Comparison of ENCODE assay signal across 1 cellular context in the genomic region with DNA sequence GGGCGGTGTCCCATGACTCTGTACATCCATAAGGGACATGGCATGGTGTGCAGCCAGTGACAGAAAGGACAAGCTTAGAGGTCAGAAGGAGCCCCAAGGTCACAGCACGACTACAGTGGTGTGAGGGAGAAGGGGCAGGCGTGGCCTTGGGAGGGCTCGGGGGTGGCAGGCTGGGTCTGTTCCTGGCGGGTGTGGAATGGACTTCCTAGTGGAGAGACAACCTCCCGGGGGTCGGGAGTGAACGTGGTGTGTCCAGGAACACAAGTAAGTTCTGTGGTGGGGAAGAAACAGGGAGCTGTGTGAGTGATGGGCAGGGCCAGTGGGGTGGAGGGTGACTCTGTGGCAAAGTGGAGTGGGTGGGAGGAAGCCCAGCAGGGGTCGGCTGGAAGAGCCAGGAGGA.
TF ChIP-seq lines count a peak whose summit lies in the region.

No MANE protein-coding gene starts in this region.

TF ChIP-seq in H1, 55 proteins besides CTCF, POLR2A, EP300 and RAD21:
- TF ChIP-seq GTF2F1 (IDR thresholded peaks at IDR 0.05; ENCODE audit: borderline replicate concordance, low read depth, low read length) (no peak), HDAC6 (IDR thresholded peaks at IDR 0.05; ENCODE audit: low read depth, low read length) (no peak), CBX5 (IDR thresholded peaks at IDR 0.05; ENCODE audit: low read depth, low read length) (no peak), POLR2AphosphoS5 (IDR thresholded peaks at IDR 0.05; ENCODE audit: low read depth, low read length) (no peak), BACH1 (IDR thresholded peaks at IDR 0.05; ENCODE audit: low read length) (no peak), TCF12 (IDR thresholded peaks at IDR 0.05; ENCODE audit: low read depth, low read length) (no peak), KDM5A (IDR thresholded peaks at IDR 0.05; ENCODE audit: low read length) (no peak), FOSL1 (IDR thresholded peaks at IDR 0.05; ENCODE audit: insufficient read depth, low read depth, low read length) (no peak), TBP (IDR thresholded peaks at IDR 0.05; ENCODE audit: low read depth, low read length) (no peak), BCL11A (IDR thresholded peaks at IDR 0.05; ENCODE audit: low read depth in 2 of 2, low read length in 2 of 2) (no peak)
- TF ChIP-seq, protein P1, sequence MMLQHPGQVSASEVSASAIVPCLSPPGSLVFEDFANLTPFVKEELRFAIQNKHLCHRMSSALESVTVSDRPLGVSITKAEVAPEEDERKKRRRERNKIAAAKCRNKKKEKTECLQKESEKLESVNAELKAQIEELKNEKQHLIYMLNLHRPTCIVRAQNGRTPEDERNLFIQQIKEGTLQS (IDR thresholded peaks at IDR 0.05; ENCODE audit: insufficient read depth, low read depth, low read length) = no peak
